In the genomic region with DNA sequence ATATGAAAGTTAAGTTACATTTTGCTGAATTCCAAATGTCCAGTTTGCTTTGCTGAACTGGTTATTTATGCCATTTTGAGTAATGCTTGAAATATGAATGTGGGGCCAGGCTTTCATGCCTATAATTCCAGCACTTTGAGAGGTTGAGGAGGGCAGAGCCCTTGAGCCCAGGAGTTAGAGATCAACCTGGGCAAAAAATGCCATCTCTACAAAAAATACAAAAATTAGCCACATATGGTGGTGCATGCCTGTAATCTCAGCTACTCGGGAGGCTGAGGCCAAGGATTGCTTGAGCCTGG, we compare ENCODE assay signal across 25 cellular contexts.
"Had no signal": no experiment of that assay in that cellular context is flagged by ENCODE, and none has a peak within 500 bp of the region (broad histone marks: within the 10 kb centered on the region; RNA-seq: fewer than 3 reads in every experiment).

No MANE protein-coding gene starts in this region.

- H3K36me3 Mint-ChIP-seq: activated naive CD4-positive, alpha-beta T cell treated with anti-CD3 and anti-CD28 coated beads, Interleukin-2, amount 50 U/mL, for 72 hours had no signal

- H3K4me1 ChIP-seq: adrenal gland had no signal

- H3K4me3 ChIP-seq: adrenal gland had no signal

- H3K27me3 ChIP-seq: adrenal gland had no signal

- H3K4me3 Mint-ChIP-seq: activated CD4-positive, alpha-beta T cell treated with anti-CD3 and anti-CD28 coated beads, Interleukin-2, amount 10 ng/mL, durations not matched to agents 24 days and 14 days; activated CD8-positive, alpha-beta T cell treated with anti-CD3 and anti-CD28 coated beads, Interleukin-2, amount 10 ng/mL, durations not matched to agents 7 days and 5 days; activated naive CD4-positive, alpha-beta T cell treated with anti-CD3 and anti-CD28 coated beads for 36 hours; activated T-cell treated with anti-CD3 and anti-CD28 coated beads, Interleukin-2, amount 50 U/mL, for 24 hours; brain had no signal

- H3K27ac Mint-ChIP-seq: activated CD4-positive, alpha-beta T cell treated with anti-CD3 and anti-CD28 coated beads, Interleukin-2, amount 10 ng/mL, durations not matched to agents 24 days and 14 days; activated CD8-positive, alpha-beta T cell treated with anti-CD3 and anti-CD28 coated beads, Interleukin-2, amount 10 ng/mL, durations not matched to agents 7 days and 5 days; activated naive CD4-positive, alpha-beta T cell treated with anti-CD3 and anti-CD28 coated beads for 36 hours; activated naive CD4-positive, alpha-beta T cell treated with anti-CD3 and anti-CD28 coated beads, Interleukin-2, amount 50 U/mL, for 72 hours; activated T-cell treated with anti-CD3 and anti-CD28 coated beads, Interleukin-2, amount 50 U/mL, for 24 hours had no signal

- H3K9me3 ChIP-seq: adrenal gland had no signal

- H3K27me3 Mint-ChIP-seq: activated T-cell treated with anti-CD3 and anti-CD28 coated beads, Interleukin-2, amount 50 U/mL, for 24 hours had no signal

- DNase-seq: activated CD4-positive, alpha-beta T cell treated with anti-CD3 and anti-CD28 coated beads, Interleukin-2, amount 10 ng/mL, durations not matched to agents 24 days and 14 days; activated CD4-positive, alpha-beta T cell treated with anti-CD3 and anti-CD28 coated beads, Interleukin-2, amount 50 U/mL, for 48 hours; activated CD8-positive, alpha-beta T cell treated with anti-CD3 and anti-CD28 coated beads, Interleukin-2, amount 10 ng/mL, durations not matched to agents 7 days and 5 days; activated gamma-delta T cell treated with Interleukin-2 at 50 U/mL for 16 hours; activated naive CD4-positive, alpha-beta T cell treated with anti-CD3 and anti-CD28 coated beads for 36 hours; activated T-cell treated with anti-CD3 and anti-CD28 coated beads, Interleukin-2, amount 50 U/mL, for 24 hours; adrenal gland; central memory CD4-positive, alpha-beta T cell; Karpas-422; KBM-7; NCI-H1105; NCI-H1417 treated with DMSO at 0.1 percent for 48 hours; NCI-H187 treated with DMSO at 0.1 percent for 48 hours; NCI-H2081; NCI-H524 treated with DMSO at 0.1 percent for 48 hours; NK-92 treated with Interleukin-12 subunit alpha and Interleukin-12 subunit beta, amount 100 ng/mL, for 24 hours; PC-3; SIG-M5 had no signal

- H3K4me1 Mint-ChIP-seq: activated CD4-positive, alpha-beta T cell treated with anti-CD3 and anti-CD28 coated beads, Interleukin-2, amount 10 ng/mL, durations not matched to agents 24 days and 14 days had no signal

- ATAC-seq: activated CD8-positive, alpha-beta T cell treated with anti-CD3 and anti-CD28 coated beads, Interleukin-2, amount 10 ng/mL, durations not matched to agents 7 days and 5 days; activated naive CD4-positive, alpha-beta T cell treated with anti-CD3 and anti-CD28 coated beads, Interleukin-2, amount 50 U/mL, for 72 hours; PC-3; Right ventricle myocardium inferior had no signal

- FAIRE-seq: bronchial epithelial cell, RCC 7860, TTC549 had no signal

- H3K36me3 ChIP-seq: adrenal gland had no signal

- H3K27ac ChIP-seq: adrenal gland, RWPE1 had no signal
